In genomic region chr1:202807926-202808757, GRCh38 we compare ENCODE assay signal across 8 cellular contexts. TPM values are rescaled to one million over a fixed set of nuclear protein-coding genes. Genes with fewer than 3 reads are reported as not detected.
A peak's percentile ranks its signal among the peaks of the same experiment; 100 is the strongest.
DNase-seq lines count a peak whose midpoint lies in the region; ATAC-seq and TF ChIP-seq lines count a peak whose summit lies in the region.

Gene KDM5B, minus strand, starts transcription at chr1:202808421. Its CDS starts 116 bp downstream, at chr1:202808305.

- no peaks in the 10 kb centered on the region for H3K36me3 ChIP-seq in Caco-2 (ENCODE audit: control insufficient read depth, insufficient read depth, low read length)
- no peaks in the 10 kb centered on the region for H3K36me3 ChIP-seq in tibial artery

- H3K4me1 Mint-ChIP-seq in Caco-2 (ENCODE audit: low read depth, unreplicated experiment) = peaks cover 42% of the 10 kb centered on the region
- H3K4me1 Mint-ChIP-seq in T-cell = peaks cover 53 to 56% (median 54%) of the 10 kb centered on the region in 3 donors
- peaks cover 60% of the 10 kb centered on the region for H3K4me1 Mint-ChIP-seq in osteocyte (ENCODE audit: unreplicated experiment)

- H3K9me3 ChIP-seq in Caco-2 (no peaks in the 10 kb centered on the region), tibial artery (no peaks in the 10 kb centered on the region)

- H3K36me3 Mint-ChIP-seq in Caco-2 (ENCODE audit: insufficient read depth, unreplicated experiment) (peaks cover 15% of the 10 kb centered on the region), T-cell (no peaks in the 10 kb centered on the region), osteocyte (ENCODE audit: unreplicated experiment) (no peaks in the 10 kb centered on the region)

- ATAC-seq in T-cell (replicated peaks in 1 of 4) = peak; percentile 46 to 70 (median 66)
- ATAC-seq in Right ventricle myocardium superior (ENCODE audit: poor library complexity) = peak; percentile 52
- ATAC-seq in HG03342 (IDR thresholded peaks at IDR 0.05; ENCODE audit: unreplicated experiment) = no peak

- H3K4me3 ChIP-seq in Caco-2 (ENCODE audit: low read depth, low read length) (peak within 1 kb of the TSS; percentile 80), tibial artery (peak within 1 kb of the TSS; percentile 91 to 99)

- peak within 1 kb of the TSS; percentile 78 to 82 for H3K27ac ChIP-seq in tibial artery

- H3K4me1 ChIP-seq in Caco-2 (peaks cover 25% of the 10 kb centered on the region), tibial artery (peaks cover 0 to 37% (median 24%) of the 10 kb centered on the region in 4 donors)

- H3K9me3 Mint-ChIP-seq in Caco-2 (ENCODE audit: unreplicated experiment) = no peaks in the 10 kb centered on the region
- no peaks in the 10 kb centered on the region for H3K9me3 Mint-ChIP-seq in T-cell
- H3K9me3 Mint-ChIP-seq in osteocyte (ENCODE audit: unreplicated experiment) = no peaks in the 10 kb centered on the region

- CTCF ChIA-PET in Caco-2 (lab: Charles Lee) = interaction anchor here (0.7 kb wide), 1 partner anchor 461 kb away, joined by 3 read pairs; no protein-coding TSS in a partner anchor
- CTCF ChIA-PET in T-cell (lab: Charles Lee) = interaction anchor here in 1 of 2 donors (0.6 kb wide), 1 partner anchor 89 kb away, joined by 4 read pairs; no protein-coding TSS in a partner anchor

- peak; percentile 77 to 79 for DNase-seq in Caco-2
- DNase-seq in KBM-7 = peak; percentile 61
- peak; percentile 19 to 73 (median 42) for DNase-seq in T-cell
- peak; percentile 35 for DNase-seq in activated naive CD8-positive, alpha-beta T cell treated with anti-CD3 and anti-CD28 coated beads, Interleukin-2, amount 50 U/mL, for 16 hours (ENCODE audit: low read depth, low spot score)
- DNase-seq in Right ventricle myocardium superior = peak; percentile 84
- DNase-seq in osteocyte (ENCODE audit: extremely low spot score, unreplicated experiment) = peak; percentile 91
- DNase-seq in tibial artery = peak; percentile 36 to 78

- H3K27ac Mint-ChIP-seq in Caco-2 (ENCODE audit: unreplicated experiment) = peak within 1 kb of the TSS; percentile 74
- peak within 1 kb of the TSS; percentile 66 to 70 for H3K27ac Mint-ChIP-seq in T-cell
- peak within 1 kb of the TSS; percentile 64 for H3K27ac Mint-ChIP-seq in osteocyte (ENCODE audit: unreplicated experiment)

- in situ Hi-C loops in KBM-7 (cut with MboI; ENCODE audit: low pct_unique_long_range_greater_than_20kb, low sequenced_read_pairs) = no loop called here

- H3K4me3 Mint-ChIP-seq in Caco-2 (ENCODE audit: unreplicated experiment) = peak within 1 kb of the TSS; percentile 89
- H3K4me3 Mint-ChIP-seq in T-cell = peak within 1 kb of the TSS; percentile 76 to 84 (median 80)
- peak within 1 kb of the TSS; percentile 88 for H3K4me3 Mint-ChIP-seq in osteocyte (ENCODE audit: unreplicated experiment)

- POLR2A ChIA-PET in Caco-2 (lab: Charles Lee) (interaction anchor here (1.0 kb wide), 1 partner anchor 53 kb away, joined by 10 read pairs; no protein-coding TSS in a partner anchor), T-cell (lab: Charles Lee) (interaction anchor here (0.6 to 0.7 kb wide), 2 partner anchors 28 to 864 kb away, joined by 3 read pairs; no protein-coding TSS in a partner anchor)

- TF ChIP-seq CTCF in Caco-2 (IDR thresholded peaks at IDR 0.05; ENCODE audit: insufficient read depth in 1 of 2, low read depth in 1 of 2, low read length in 1 of 2, severe bottlenecking in 1 of 2, unreplicated experiment in 1 of 2) (no peak), osteocyte (IDR thresholded peaks at IDR 0.05) (no peak), tibial artery (IDR thresholded peaks at IDR 0.05) (no peak)

- BruUV-seq in Caco-2 (replicated peaks; lab: Mats Ljungman, UMichigan) = no TSS peak

- H3K27me3 Mint-ChIP-seq in Caco-2 (ENCODE audit: insufficient read depth, unreplicated experiment) = no peaks in the 10 kb centered on the region
- no peaks in the 10 kb centered on the region for H3K27me3 Mint-ChIP-seq in T-cell
- H3K27me3 Mint-ChIP-seq in osteocyte (ENCODE audit: unreplicated experiment) = no peaks in the 10 kb centered on the region

- H3K27me3 ChIP-seq in Caco-2 (replicated peaks; ENCODE audit: control insufficient read depth, insufficient read depth, low read length) = no peaks in the 10 kb centered on the region
- no peaks in the 10 kb centered on the region for H3K27me3 ChIP-seq in tibial artery

- intact Hi-C loops in Caco-2 (cut with micrococcal nuclease; ENCODE audit: unreplicated experiment) = no loop called here
- intact Hi-C loops in Right ventricle myocardium superior (cut with DNase I) = no loop called here
- intact Hi-C loops in tibial artery (cut with DNase I; ENCODE audit: low total_unique reads) = no loop called here

RNA-seq across cellular contexts. Expression of gene KDM5B, which starts in this region (rescaled TPM):
- total RNA-seq in Caco-2 (2022) (62.7 and 67.5 TPM in 2 replicates), T-cell (10 to 100 TPM; 46.3 to 71.7 (median 56.5) TPM), Right ventricle myocardium superior (11.9 TPM), osteocyte (152 and 157 TPM in 2 replicates)

Comparison
In these comparisons a context has a peak if more than half of its experiments do, and no peak if none do; other contexts are left out.
1. DNase-seq: peak in every context shown above with its lines; median percentile 91 in osteocyte; 84 in Right ventricle myocardium superior; 78 in Caco-2; 61 in KBM-7; 57 in tibial artery; 42 in T-cell; 35 in activated naive CD8-positive, alpha-beta T cell treated with anti-CD3 and anti-CD28 coated beads, Interleukin-2, amount 50 U/mL, for 16 hours.